23 cellular contexts compared by ENCODE assay signal in the genomic region with DNA sequence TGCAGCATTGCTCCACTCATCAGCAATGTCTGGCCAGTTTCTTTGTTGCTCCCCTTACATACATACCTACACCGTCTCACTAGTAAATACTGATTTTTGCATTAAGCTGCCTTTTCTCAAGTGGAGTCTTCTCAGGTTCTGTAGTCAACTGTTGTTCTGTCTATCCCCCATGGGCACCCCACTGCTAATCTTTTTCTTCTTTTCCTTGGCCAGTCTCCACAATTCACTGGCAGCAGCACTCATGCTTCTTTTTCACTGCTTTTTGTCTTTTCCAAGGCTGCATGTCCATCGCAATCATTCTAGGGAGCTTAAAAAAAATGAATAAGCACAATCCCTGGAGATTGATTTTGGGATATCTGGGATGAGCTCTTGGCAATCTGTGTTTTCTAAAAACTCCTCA. TPM values are rescaled to one million over a fixed set of nuclear protein-coding genes. Genes with fewer than 3 reads are reported as not detected.
"Had no signal": no experiment of that assay in that cellular context is flagged by ENCODE, and none has a peak within 500 bp of the region (broad histone marks: within the 10 kb centered on the region; RNA-seq: fewer than 3 reads in every experiment).

No MANE protein-coding gene starts in this region.

- H3K4me3 ChIP-seq: colonic mucosa, neural progenitor cell, sigmoid colon, tibial artery had no signal

- H3K9me3 ChIP-seq: colonic mucosa, sigmoid colon, tibial artery had no signal

- H3K27me3 ChIP-seq: colonic mucosa, neural progenitor cell, sigmoid colon, tibial artery had no signal

- H3K4me2 ChIP-seq: neural progenitor cell had no signal

- H3K27ac ChIP-seq: colonic mucosa, epithelial cell of prostate, neural progenitor cell, sigmoid colon, tibial artery had no signal

- ATAC-seq: activated CD8-positive, alpha-beta T cell treated with anti-CD3 and anti-CD28 coated beads for 36 hours; activated T-helper 17 cell treated with anti-CD3 and anti-CD28 coated beads, Interleukin-2, amount 50 U/mL, for 72 hours had no signal

- DNase-seq: activated CD4-positive, alpha-beta T cell treated with anti-CD3 and anti-CD28 coated beads, Interleukin-2, amount 10 ng/mL, durations not matched to agents 24 days and 14 days; activated CD8-positive, alpha-beta T cell treated with anti-CD3 and anti-CD28 coated beads for 36 hours; activated naive CD4-positive, alpha-beta T cell; activated naive CD8-positive, alpha-beta T cell treated with anti-CD3 and anti-CD28 coated beads, Interleukin-2, amount 10 ng/mL, durations not matched to agents 7 days and 5 days; activated T-cell treated with anti-CD3 and anti-CD28 coated beads, Interleukin-2, amount 50 U/mL, for 1 hour; aorta; caudate nucleus; endodermal cell; foreskin melanocyte; glutamatergic neuron; hypothalamus; kidney; mammary epithelial cell; sigmoid colon; stimulated activated naive CD4-positive, alpha-beta T cell treated with Interleukin-2 at 50 U/mL for 16 hours; substantia nigra; tibial artery had no signal

- H3K4me1 ChIP-seq: colonic mucosa had no signal

- H2AFZ ChIP-seq: neural progenitor cell had no signal

- H3K36me3 ChIP-seq: colonic mucosa, neural progenitor cell, sigmoid colon, tibial artery had no signal

- H3K9ac ChIP-seq: neural progenitor cell had no signal

RNA-seq across cellular contexts. Expression of a gene that starts 10.3 kb away (rescaled TPM):
- total RNA-seq: activated CD4-positive, alpha-beta T cell treated with anti-CD3 and anti-CD28 coated beads, Interleukin-2, amount 10 ng/mL, durations not matched to agents 24 days and 14 days; activated CD8-positive, alpha-beta T cell treated with anti-CD3 and anti-CD28 coated beads for 36 hours; activated naive CD8-positive, alpha-beta T cell treated with anti-CD3 and anti-CD28 coated beads, Interleukin-2, amount 10 ng/mL, durations not matched to agents 7 days and 5 days; endodermal cell; mammary epithelial cell; osteocyte; pulmonary artery endothelial cell had no signal
